In genomic region chr7:151062399-151063211, GRCh38 we compare ENCODE assay signal across 1 cellular context.
A peak's percentile ranks its signal among the peaks of the same experiment; 100 is the strongest.
TF ChIP-seq lines count a peak whose summit lies in the region.

No MANE protein-coding gene starts in this region.

TF ChIP-seq in HepG2, 621 proteins besides CTCF, POLR2A, EP300 and RAD21 (continued from another document):
- TF ChIP-seq ZNF407 (CRISPR knock-in tag; IDR thresholded peaks at IDR 0.05; ENCODE audit: not compliant biosample characterization) (no peak), ZNF232 (CRISPR knock-in tag; IDR thresholded peaks at IDR 0.05; ENCODE audit: borderline replicate concordance) (no peak; the same call in 1 of the 2 replicates), HMG20A (CRISPR knock-in tag; IDR thresholded peaks at IDR 0.05; ENCODE audit: borderline replicate concordance) (no peak), PRDM10 (CRISPR knock-in tag; IDR thresholded peaks at IDR 0.05; ENCODE audit: low read depth) (peak; percentile 87; the same call in 1 of the 2 replicates), JARID2 (CRISPR knock-in tag; IDR thresholded peaks at IDR 0.05; ENCODE audit: insufficient replicate concordance) (no peak), PHF8 (CRISPR knock-in tag; IDR thresholded peaks at IDR 0.05) (0 out of 2 replicates have a peak, but pooled peaks have one; percentile 53), ZNF530 (CRISPR knock-in tag; IDR thresholded peaks at IDR 0.05; ENCODE audit: low read depth) (no peak), ZC3H13 (CRISPR knock-in tag; IDR thresholded peaks at IDR 0.05) (no peak), BRF2 (CRISPR knock-in tag; IDR thresholded peaks at IDR 0.05) (no peak), SALL1 (CRISPR knock-in tag; IDR thresholded peaks at IDR 0.05) (peak; percentile 75), SIN3A (IDR thresholded peaks at IDR 0.05; ENCODE audit: borderline replicate concordance, low read depth, low read length) (peak; percentile 66; the same call in 1 of the 2 replicates), NFYB (CRISPR knock-in tag; IDR thresholded peaks at IDR 0.05) (peak; percentile 61; the same call in 1 of the 2 replicates), NFIC (IDR thresholded peaks at IDR 0.05; ENCODE audit: low read length) (no peak), SAP130 (CRISPR knock-in tag; IDR thresholded peaks at IDR 0.05; ENCODE audit: low read depth) (peak; percentile 82), ZNF83 (CRISPR knock-in tag; IDR thresholded peaks at IDR 0.05; ENCODE audit: borderline replicate concordance) (no peak), ZNF616 (CRISPR knock-in tag; IDR thresholded peaks at IDR 0.05; ENCODE audit: low read depth) (no peak), CBX1 (IDR thresholded peaks at IDR 0.05; ENCODE audit: low read depth) (no peak), RNF2 (conservative IDR thresholded peaks at IDR 0.05; ENCODE audit: low read depth) (0 out of 2 replicates have a peak, but pooled peaks have one; percentile 27), ARHGAP35 (CRISPR knock-in tag; IDR thresholded peaks at IDR 0.05; ENCODE audit: borderline replicate concordance) (no peak; the same call in 1 of the 2 replicates), CCDC6 (CRISPR knock-in tag; IDR thresholded peaks at IDR 0.05) (no peak; the same call in 1 of the 2 replicates), ELF4 (CRISPR knock-in tag; IDR thresholded peaks at IDR 0.05; ENCODE audit: borderline replicate concordance) (no peak), MTERF4 (CRISPR knock-in tag; IDR thresholded peaks at IDR 0.05) (no peak), ZNF652 (CRISPR knock-in tag; IDR thresholded peaks at IDR 0.05; ENCODE audit: borderline replicate concordance, low read depth) (no peak)
- TF ChIP-seq, protein P1, sequence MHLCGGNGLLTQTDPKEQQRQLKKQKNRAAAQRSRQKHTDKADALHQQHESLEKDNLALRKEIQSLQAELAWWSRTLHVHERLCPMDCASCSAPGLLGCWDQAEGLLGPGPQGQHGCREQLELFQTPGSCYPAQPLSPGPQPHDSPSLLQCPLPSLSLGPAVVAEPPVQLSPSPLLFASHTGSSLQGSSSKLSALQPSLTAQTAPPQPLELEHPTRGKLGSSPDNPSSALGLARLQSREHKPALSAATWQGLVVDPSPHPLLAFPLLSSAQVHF (CRISPR knock-in tag; IDR thresholded peaks at IDR 0.05): no peak
- TF ChIP-seq, protein P2, sequence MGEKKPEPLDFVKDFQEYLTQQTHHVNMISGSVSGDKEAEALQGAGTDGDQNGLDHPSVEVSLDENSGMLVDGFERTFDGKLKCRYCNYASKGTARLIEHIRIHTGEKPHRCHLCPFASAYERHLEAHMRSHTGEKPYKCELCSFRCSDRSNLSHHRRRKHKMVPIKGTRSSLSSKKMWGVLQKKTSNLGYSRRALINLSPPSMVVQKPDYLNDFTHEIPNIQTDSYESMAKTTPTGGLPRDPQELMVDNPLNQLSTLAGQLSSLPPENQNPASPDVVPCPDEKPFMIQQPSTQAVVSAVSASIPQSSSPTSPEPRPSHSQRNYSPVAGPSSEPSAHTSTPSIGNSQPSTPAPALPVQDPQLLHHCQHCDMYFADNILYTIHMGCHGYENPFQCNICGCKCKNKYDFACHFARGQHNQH (CRISPR knock-in tag; IDR thresholded peaks at IDR 0.05): 0 out of 2 replicates have a peak, but pooled peaks have one; percentile 64
